Comparison of ENCODE assay signal across 8 cellular contexts in genomic region chr21:39349211-39350093, GRCh38. TPM values are rescaled to one million over a fixed set of nuclear protein-coding genes. Genes with fewer than 3 reads are reported as not detected.
DNase-seq lines count a peak whose midpoint lies in the region; TF ChIP-seq lines count a peak whose summit lies in the region.

No MANE protein-coding gene starts in this region.

- peak overlapping the region; percentile 97 for H3K4me3 Mint-ChIP-seq in neural crest cell

- DNase-seq in HAP-1 (ENCODE audit: low spot score in 2 of 2), result peak; percentile 95 to 98
- DNase-seq in MG63, result peak; percentile 97
- peak; percentile 95 for DNase-seq in SHP77 (lab: John Stamatoyannopoulos, UW)
- DNase-seq in activated gamma-delta T cell (lab: John Stamatoyannopoulos, UW), result peak; percentile 95
- DNase-seq in foreskin fibroblast, result peak; percentile 89 to 97
- DNase-seq in neural crest cell (ENCODE audit: low read depth, low spot score), result peak; percentile 90
- peak; percentile 98 for DNase-seq in stomach

- peak overlapping the region; percentile 98 for H3K27ac Mint-ChIP-seq in neural crest cell (ENCODE audit: unreplicated experiment)

- WGBS in stomach, 5 donors, result 2 to 8% (median 5%) methylated on average over 36 to 55 of the region's 56 CpGs

- H3K4me1 Mint-ChIP-seq in neural crest cell, result peaks cover 43% of the 10 kb centered on the region

- in situ Hi-C loops in HAP-1 (cut with MboI; ENCODE audit: low sequenced_read_pairs), result no loop called here

- peak overlapping the region; percentile 100 for H3K9ac ChIP-seq in ES-I3 (ENCODE audit: low read depth, low read length)

- no peaks in the 10 kb centered on the region for H3K27me3 ChIP-seq in HAP-1 (ENCODE audit: low read depth)
- H3K27me3 ChIP-seq in MG63, result no peaks in the 10 kb centered on the region
- no peaks in the 10 kb centered on the region for H3K27me3 ChIP-seq in stomach

- H3K4me3 ChIP-seq in HAP-1 (peak overlapping the region; percentile 38), MG63 (peak overlapping the region; percentile 43), foreskin fibroblast (ENCODE audit: low read depth in 1 of 2, low read length in 2 of 2) (peak overlapping the region; percentile 49 to 71), stomach (peak overlapping the region; percentile 65 to 73 (median 70))

- peaks cover 22% of the 10 kb centered on the region for H3K36me3 Mint-ChIP-seq in neural crest cell (ENCODE audit: low read depth)

- H3K4me1 ChIP-seq in ES-I3 (ENCODE audit: insufficient read depth, low read length), result peaks cover 16% of the 10 kb centered on the region; the same call in 1 of the 2 replicates
- H3K4me1 ChIP-seq in HAP-1, result peaks cover 29% of the 10 kb centered on the region
- peaks cover 19 to 43% (median 29%) of the 10 kb centered on the region in 4 donors for H3K4me1 ChIP-seq in stomach

- H3K27ac ChIP-seq in stomach, result peak overlapping the region; percentile 87 to 99 (median 94)

- H3K27me3 Mint-ChIP-seq in neural crest cell (ENCODE audit: low read depth), result no peaks in the 10 kb centered on the region

- H3K9me3 ChIP-seq in ES-I3 (ENCODE audit: control insufficient read depth, insufficient read depth, low read length) (no peaks in the 10 kb centered on the region), HAP-1 (no peaks in the 10 kb centered on the region), MG63 (0 out of 2 replicates have a peak, but pooled peaks cover 2% of the 10 kb centered on the region), stomach (no peaks in the 10 kb centered on the region)

- H3K36me3 ChIP-seq in ES-I3 (ENCODE audit: insufficient read depth, low read length) (peaks cover 13% of the 10 kb centered on the region), HAP-1 (replicated peaks) (peaks cover 29% of the 10 kb centered on the region), MG63 (peaks cover 39% of the 10 kb centered on the region), stomach (peaks cover 0 to 13% (median 7%) of the 10 kb centered on the region in 4 donors)

- TF ChIP-seq POLR2A in stomach (IDR thresholded peaks at IDR 0.05), result peak in 1 of 4 donors; percentile 10

- H3K9me3 Mint-ChIP-seq in neural crest cell, result no peaks in the 10 kb centered on the region

- no peak for TF ChIP-seq EP300 in stomach (IDR thresholded peaks at IDR 0.05)

- TF ChIP-seq CTCF in foreskin fibroblast (IDR thresholded peaks at IDR 0.05; ENCODE audit: low read depth, low read length) (no peak), neural crest cell (conservative IDR thresholded peaks at IDR 0.05) (no peak), stomach (IDR thresholded peaks at IDR 0.05) (no peak)

- intact Hi-C loops in stomach (cut with DNase I; ENCODE audit: low total_unique reads), result no loop called here

RNA-seq across cellular contexts. Expression of gene HMGN1, which starts 0.6 kb away (rescaled TPM):
- total RNA-seq in MG63 (2014; rRNA removed; shearing (Covaris generic); ENCODE audit: low replicate concordance), result 474 and 726 TPM in 2 replicates
- total RNA-seq in neural crest cell (581 and 589 TPM in 2 replicates), stomach (100 to 1,000 TPM in 4 of 5 donors, 10 to 100 TPM in 1; 39.1 to 321 (median 133) TPM)
- polyA plus RNA-seq in stomach, result 100 to 1,000 TPM; 128 to 148 (median 129) TPM

RNA-seq across cellular contexts. Expression of gene BRWD1, which starts 36.0 kb away (rescaled TPM):
- total RNA-seq in MG63 (2014; rRNA removed; shearing (Covaris generic); ENCODE audit: low replicate concordance), result 33.8 and 67.0 TPM in 2 replicates
- total RNA-seq in neural crest cell (38.4 and 42.8 TPM in 2 replicates), stomach (100 to 1,000 TPM in 1 of 5 donors, 10 to 100 TPM in 4; 50.7 to 216 (median 66.5) TPM)
- 1 to 10 TPM; 5.9 to 9.1 (median 8.4) TPM for polyA plus RNA-seq in stomach

Comparison
In these comparisons a context has a peak if more than half of its experiments do, and no peak if none do; other contexts are left out.
1. Peak in every context shown above with its lines: DNase-seq, H3K4me3 ChIP-seq and H3K27ac ChIP-seq.